ENCODE assay signal across 12 cellular contexts in genomic region chr4:170088686-170089085, GRCh38. TPM values are rescaled to one million over a fixed set of nuclear protein-coding genes. Genes with fewer than 3 reads are reported as not detected.
DNase-seq lines count a peak whose midpoint lies in the region; ATAC-seq and TF ChIP-seq lines count a peak whose summit lies in the region.
"Had no signal": no experiment of that assay in that cellular context is flagged by ENCODE, and none has a peak within 500 bp of the region (broad histone marks: within the 10 kb centered on the region; RNA-seq: fewer than 3 reads in every experiment).

No MANE protein-coding gene starts in this region.

- no peak for DNase-seq in Panc1 (ENCODE audit: low read depth, low spot score)
- peak in 1 of 2 donors; percentile 0 for DNase-seq in fibroblast of lung (ENCODE audit: low read depth in 2 of 2)
- DNase-seq in psoas muscle: no peak
- no peak for DNase-seq in aorta
- no peak for DNase-seq in DMS114 treated with DMSO at 0.1 percent for 48 hours (lab: John Stamatoyannopoulos, UW; ENCODE audit: unreplicated experiment)
- no peak for DNase-seq in activated T-cell treated with anti-CD3 and anti-CD28 coated beads, Interleukin-2, amount 50 U/mL, for 4 hours
- DNase-seq: activated naive CD4-positive, alpha-beta T cell treated with anti-CD3 and anti-CD28 coated beads, Interleukin-2, amount 10 ng/mL, durations not matched to agents 7 days and 5 days; GF-D8; NCI-H1930 had no signal

- 70 to 73% (median 70%) methylated on average over 2 of the region's 2 CpGs for WGBS in psoas muscle, 3 donors
- 78 to 85% methylated on average over 2 of the region's 2 CpGs for WGBS in aorta, 2 donors

- CTCF ChIA-PET in Panc1 (lab: Charles Lee): no interaction called here

- peak overlapping the region; percentile 62 to 68 for H3K4me3 ChIP-seq in Panc1 (ENCODE audit: low read depth in 2 of 2, low read length in 2 of 2)
- peak overlapping the region; percentile 28 to 79 (median 69) for H3K4me3 ChIP-seq in fibroblast of lung (replicated peaks in 1 of 4; ENCODE audit: control extremely low read depth in 1 of 4, insufficient read depth in 1 of 4, low read depth in 3 of 4, low read length in 4 of 4)
- H3K4me3 ChIP-seq in psoas muscle: peak overlapping the region; percentile 76
- no peak overlapping the region for H3K4me3 ChIP-seq in aorta (ENCODE audit: low read length in 2 of 2)

- ATAC-seq in Panc1 (no peak), psoas muscle (no peak), aorta (ENCODE audit: low FRiP score) (no peak), GM19324 (IDR thresholded peaks at IDR 0.05; ENCODE audit: low FRiP score, unreplicated experiment) (no peak)
- ATAC-seq in activated T-cell treated with anti-CD3 and anti-CD28 coated beads, Interleukin-2, amount 50 U/mL, for 4 hours: no peak

- H3K9ac ChIP-seq in ES-I3 (ENCODE audit: low read depth, low read length): peak overlapping the region; percentile 86; the same call in 1 of the 2 replicates
- H3K9ac ChIP-seq in fibroblast of lung (ENCODE audit: insufficient read depth, low read length): no peak overlapping the region

- H3K79me2 ChIP-seq in fibroblast of lung (ENCODE audit: control insufficient read depth, insufficient read depth, low read length): no peaks in the 10 kb centered on the region

- TF ChIP-seq CTCF in Panc1 (IDR thresholded peaks at IDR 0.05) (no peak), fibroblast of lung (conservative IDR thresholded peaks at IDR 0.05 in 1 of 2, IDR thresholded peaks at IDR 0.05 in 1 of 2; ENCODE audit: low read depth in 1 of 2, low read length in 2 of 2) (no peak), psoas muscle (IDR thresholded peaks at IDR 0.05) (no peak)

- no peaks in the 10 kb centered on the region for H3K36me3 Mint-ChIP-seq in activated T-cell treated with anti-CD3 and anti-CD28 coated beads, Interleukin-2, amount 50 U/mL, for 4 hours (ENCODE audit: insufficient read depth)
- H3K36me3 Mint-ChIP-seq: activated naive CD4-positive, alpha-beta T cell treated with anti-CD3 and anti-CD28 coated beads, Interleukin-2, amount 10 ng/mL, durations not matched to agents 7 days and 5 days had no signal

- in situ Hi-C loops in Panc1 (cut with HindIII; ENCODE audit: low pct_unique_long_range_greater_than_20kb, low sequenced_read_pairs): no loop called here

- H3K27me3 Mint-ChIP-seq in activated T-cell treated with anti-CD3 and anti-CD28 coated beads, Interleukin-2, amount 50 U/mL, for 4 hours (ENCODE audit: low read depth): peaks cover 36% of the 10 kb centered on the region

- no peaks in the 10 kb centered on the region for H3K9me3 Mint-ChIP-seq in activated T-cell treated with anti-CD3 and anti-CD28 coated beads, Interleukin-2, amount 50 U/mL, for 4 hours
- H3K9me3 Mint-ChIP-seq: activated naive CD4-positive, alpha-beta T cell treated with anti-CD3 and anti-CD28 coated beads, Interleukin-2, amount 10 ng/mL, durations not matched to agents 7 days and 5 days had no signal

- BruUV-seq in Panc1 (replicated peaks; lab: Mats Ljungman, UMichigan): no TSS peak

- H4K20me1 ChIP-seq in fibroblast of lung (ENCODE audit: control insufficient read depth, extremely low read depth, insufficient read depth, low read length): no peaks in the 10 kb centered on the region

- POLR2A ChIA-PET in Panc1 (lab: Charles Lee): no interaction called here

- H3K27ac ChIP-seq in Panc1 (ENCODE audit: low read length) (no peak overlapping the region), fibroblast of lung (ENCODE audit: insufficient read depth, low read length) (no peak overlapping the region), psoas muscle (no peak overlapping the region), aorta (ENCODE audit: low read depth in 1 of 2, low read length in 2 of 2) (no peak overlapping the region)
- H3K27ac ChIP-seq: pancreas had no signal

- H3K36me3 ChIP-seq in ES-I3 (ENCODE audit: insufficient read depth, low read length): 0 out of 2 replicates have a peak, but pooled peaks cover 4% of the 10 kb centered on the region
- no peaks in the 10 kb centered on the region; the same call in 1 of the 2 replicates for H3K36me3 ChIP-seq in Panc1 (ENCODE audit: control insufficient read depth, insufficient read depth, low read length)
- H3K36me3 ChIP-seq in fibroblast of lung (ENCODE audit: control insufficient read depth, insufficient read depth, low read length): no peaks in the 10 kb centered on the region
- H3K36me3 ChIP-seq in psoas muscle (ENCODE audit: insufficient read depth in 1 of 2, low read depth in 1 of 2): peaks cover 0 to 43% of the 10 kb centered on the region in 2 donors
- H3K36me3 ChIP-seq in aorta (ENCODE audit: control insufficient read depth in 1 of 2, insufficient read depth in 2 of 2, low read length in 1 of 2): peaks cover 0 to 2% of the 10 kb centered on the region in 2 donors
- H3K36me3 ChIP-seq: pancreas had no signal

- H3K4me3 Mint-ChIP-seq in activated T-cell treated with anti-CD3 and anti-CD28 coated beads, Interleukin-2, amount 50 U/mL, for 4 hours: no peak overlapping the region

- H3K4me1 ChIP-seq in ES-I3 (ENCODE audit: insufficient read depth, low read length) (no peaks in the 10 kb centered on the region), Panc1 (ENCODE audit: control insufficient read depth, insufficient read depth, low read length) (peaks cover 5% of the 10 kb centered on the region), fibroblast of lung (ENCODE audit: control insufficient read depth, extremely low read depth, insufficient read depth, low read length) (peaks cover 3% of the 10 kb centered on the region), psoas muscle (no peaks in the 10 kb centered on the region), aorta (ENCODE audit: control insufficient read depth in 1 of 2, insufficient read depth in 2 of 2, low read length in 2 of 2) (no peaks in the 10 kb centered on the region)

- no peak overlapping the region for H2AFZ ChIP-seq in fibroblast of lung (ENCODE audit: low read length)

- intact Hi-C loops in Panc1 (cut with micrococcal nuclease; ENCODE audit: unreplicated experiment) (no loop called here), psoas muscle (cut with DNase I) (no loop called here), aorta (cut with DNase I) (no loop called here)

- H3K27me3 ChIP-seq in Panc1 (ENCODE audit: control insufficient read depth, insufficient read depth, low read length) (no peaks in the 10 kb centered on the region), fibroblast of lung (ENCODE audit: control insufficient read depth, insufficient read depth, low read length) (no peaks in the 10 kb centered on the region), psoas muscle (ENCODE audit: insufficient read depth in 3 of 3, low read length in 2 of 3) (no peaks in the 10 kb centered on the region), aorta (ENCODE audit: control insufficient read depth in 1 of 2, insufficient read depth in 2 of 2, low read length in 1 of 2) (no peaks in the 10 kb centered on the region)
- H3K27me3 ChIP-seq: pancreas had no signal

- H3K4me1 Mint-ChIP-seq in activated T-cell treated with anti-CD3 and anti-CD28 coated beads, Interleukin-2, amount 50 U/mL, for 4 hours (ENCODE audit: low read depth): peaks cover 6% of the 10 kb centered on the region

- H3K4me2 ChIP-seq in fibroblast of lung (ENCODE audit: extremely low read depth, insufficient read depth, low read length): peak overlapping the region; percentile 69

- H3K9me3 ChIP-seq in ES-I3 (ENCODE audit: control insufficient read depth, insufficient read depth, low read length) (no peaks in the 10 kb centered on the region), Panc1 (ENCODE audit: control insufficient read depth, insufficient read depth, low read depth, low read length) (no peaks in the 10 kb centered on the region), fibroblast of lung (ENCODE audit: control insufficient read depth, insufficient read depth, low read depth, low read length) (no peaks in the 10 kb centered on the region), psoas muscle (no peaks in the 10 kb centered on the region), aorta (ENCODE audit: control insufficient read depth, low read length) (no peaks in the 10 kb centered on the region)
- H3K9me3 ChIP-seq: pancreas had no signal

RNA-seq across cellular contexts. Expression of gene AADAT, which starts 1.1 kb away (rescaled TPM):
- total RNA-seq in Panc1 (2021; ENCODE audit: unreplicated experiment): 2.8 TPM
- 2.3 TPM for polyA plus RNA-seq in Panc1 (2012; ENCODE audit: insufficient read length)
- 2.6 and 3.5 TPM in 2 replicates for total RNA-seq in fibroblast of lung
- 7.6 and 9.9 TPM in 2 replicates for polyA plus RNA-seq in fibroblast of lung
- 3.5 and 5.8 TPM in 2 replicates for polyA plus RNA-seq in fibroblast of lung (2012)
- 0.37 and 7.8 TPM in 2 replicates for polyA minus RNA-seq in fibroblast of lung (ENCODE audit: low replicate concordance)
- total RNA-seq in psoas muscle: 1 to 10 TPM in 3 of 4 donors, under 1 TPM in 1; 0.58 to 1.6 (median 1.3) TPM
- 1 to 10 TPM in 1 of 3 donors, under 1 TPM in 2; 0.92 to 1.1 (median 0.96) TPM for polyA plus RNA-seq in psoas muscle
- 1 to 10 TPM; 5.7 to 7.2 TPM for total RNA-seq in aorta
- 10 to 100 TPM in 1 of 2 donors, 1 to 10 TPM in 1; 2.8 to 11.2 TPM for polyA plus RNA-seq in aorta
- total RNA-seq in activated T-cell treated with anti-CD3 and anti-CD28 coated beads, Interleukin-2, amount 50 U/mL, for 4 hours: not detected

Comparison
In these comparisons a context has a peak if more than half of its experiments do, and no peak if none do; other contexts are left out.
1. H3K4me3 ChIP-seq: peak in Panc1 (2 of 2), fibroblast of lung (4 of 4) and psoas muscle (single experiment); none in aorta (0 of 2).